In genomic region chr16:28211758-28212531, GRCh38 we compare ENCODE assay signal across 1 cellular context.
TF ChIP-seq lines count a peak whose summit lies in the region.

TSS of gene XPO6 (minus strand) at chr16:28211965. CDS start at chr16:28211368, 597 bp downstream.

TF ChIP-seq in K562, 482 proteins besides CTCF, POLR2A, EP300 and RAD21 (continued from another document and continues in another):
- TF ChIP-seq AFF1 (IDR thresholded peaks at IDR 0.05; ENCODE audit: low read depth in 1 of 2, partially characterized antibody in 2 of 2) (no peak), ZBTB5 (IDR thresholded peaks at IDR 0.05) (no peak), GABPB1 (CRISPR knock-in tag; IDR thresholded peaks at IDR 0.05) (peak; percentile 35; the same call in 1 of the 2 replicates), HBP1 (CRISPR knock-in tag; IDR thresholded peaks at IDR 0.05) (peak; percentile 99), HOMEZ (CRISPR knock-in tag; IDR thresholded peaks at IDR 0.05) (no peak), RBM17 (IDR thresholded peaks at IDR 0.05; ENCODE audit: borderline replicate concordance, low read depth, low read length) (no peak), THRAP3 (IDR thresholded peaks at IDR 0.05; ENCODE audit: borderline replicate concordance) (no peak), MXI1 (IDR thresholded peaks at IDR 0.05; ENCODE audit: low read depth, low read length) (peak; percentile 78; the same call in 1 of the 2 replicates), MEIS2 (IDR thresholded peaks at IDR 0.05; ENCODE audit: partially characterized antibody) (peak; percentile 13), MGA (IDR thresholded peaks at IDR 0.05) (peak; percentile 59), ZFP91 (CRISPR knock-in tag; IDR thresholded peaks at IDR 0.05) (no peak), CLOCK (CRISPR knock-in tag; IDR thresholded peaks at IDR 0.05; ENCODE audit: borderline replicate concordance) (no peak; the same call in 1 of the 2 replicates), LARP7 (IDR thresholded peaks at IDR 0.05) (no peak), FOXJ3 (CRISPR knock-in tag; IDR thresholded peaks at IDR 0.05) (no peak), MYNN (IDR thresholded peaks at IDR 0.05) (0 out of 2 replicates have a peak, but pooled peaks have one; percentile 14), MYNN (CRISPR knock-in tag; IDR thresholded peaks at IDR 0.05) (no peak), MEF2D (tag; conservative IDR thresholded peaks at IDR 0.05; ENCODE audit: low read depth) (0 out of 2 replicates have a peak, but pooled peaks have one; percentile 29), ATF1 (CRISPR knock-in tag; IDR thresholded peaks at IDR 0.05) (no peak), ATF1 (tag; IDR thresholded peaks at IDR 0.05) (peak; percentile 89), C11orf30 (IDR thresholded peaks at IDR 0.05; ENCODE audit: low read depth) (no peak), MLX (CRISPR knock-in tag; conservative IDR thresholded peaks at IDR 0.05) (no peak), TARDBP (IDR thresholded peaks at IDR 0.05) (no peak), CREB5 (CRISPR knock-in tag; IDR thresholded peaks at IDR 0.05) (no peak)
